Comparison of ENCODE assay signal across 9 cellular contexts in the genomic region with DNA sequence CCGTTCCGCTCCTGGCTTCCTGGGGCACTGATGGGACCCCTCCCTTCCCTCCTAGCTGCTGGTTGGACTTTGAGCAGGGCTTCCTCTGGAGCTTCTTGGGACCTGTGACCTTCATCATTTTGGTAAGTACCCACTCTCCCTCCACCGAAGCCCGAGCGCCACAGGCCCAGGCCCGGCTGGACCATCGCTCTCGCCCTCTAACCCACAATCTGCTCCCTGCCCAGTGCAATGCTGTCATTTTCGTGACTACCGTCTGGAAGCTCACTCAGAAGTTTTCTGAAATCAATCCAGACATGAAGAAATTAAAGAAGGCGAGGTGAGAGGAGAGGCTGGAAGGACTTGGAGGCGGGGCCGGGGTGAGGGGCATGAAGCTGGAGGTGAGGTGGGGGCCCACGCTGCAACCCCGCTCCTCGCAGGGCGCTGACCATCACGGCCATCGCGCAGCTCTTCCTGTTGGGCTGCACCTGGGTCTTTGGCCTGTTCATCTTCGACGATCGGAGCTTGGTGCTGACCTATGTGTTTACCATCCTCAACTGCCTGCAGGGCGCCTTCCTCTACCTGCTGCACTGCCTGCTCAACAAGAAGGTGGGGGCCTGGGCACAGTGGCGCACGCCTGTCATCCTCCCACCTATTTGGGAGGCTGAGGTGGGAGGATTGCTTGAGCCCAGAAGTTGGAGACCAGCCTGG. TPM values are rescaled to one million over a fixed set of nuclear protein-coding genes. Genes with fewer than 3 reads are reported as not detected.
DNase-seq lines count a peak whose midpoint lies in the region; ATAC-seq and TF ChIP-seq lines count a peak whose summit lies in the region.
"Had no signal": no experiment of that assay in that cellular context is flagged by ENCODE, and none has a peak within 500 bp of the region (broad histone marks: within the 10 kb centered on the region; RNA-seq: fewer than 3 reads in every experiment).

No MANE protein-coding gene starts in this region.

- peaks cover 1% of the 10 kb centered on the region for H3K9me3 Mint-ChIP-seq in activated naive CD4-positive, alpha-beta T cell treated with anti-CD3 and anti-CD28 coated beads for 36 hours
- H3K9me3 Mint-ChIP-seq in WTC11, result no peaks in the 10 kb centered on the region

- H3K36me3 Mint-ChIP-seq in activated naive CD4-positive, alpha-beta T cell treated with anti-CD3 and anti-CD28 coated beads for 36 hours (ENCODE audit: low read depth), result peaks cover 75% of the 10 kb centered on the region
- H3K36me3 Mint-ChIP-seq in WTC11, result peaks cover 35% of the 10 kb centered on the region

- peak overlapping the region; percentile 54 for H3K4me2 ChIP-seq in hepatocyte

- H3K4me1 Mint-ChIP-seq in activated naive CD4-positive, alpha-beta T cell treated with anti-CD3 and anti-CD28 coated beads for 36 hours (ENCODE audit: low read depth), result peaks cover 22% of the 10 kb centered on the region
- H3K4me1 Mint-ChIP-seq in WTC11, result peaks cover 14% of the 10 kb centered on the region

- POLR2A ChIA-PET in WTC11 (lab: Charles Lee), result interaction anchor here (1.0 to 2.4 kb wide), 7 partner anchors 8 to 270 kb away, joined by 3 to 28 read pairs (median 3); a partner anchor contains a TSS

- H3K79me2 ChIP-seq in hepatocyte, result peaks cover 6% of the 10 kb centered on the region

- H3K9me3 ChIP-seq in hepatocyte (ENCODE audit: low read depth), result no peaks in the 10 kb centered on the region
- H3K9me3 ChIP-seq in testis, result no peaks in the 10 kb centered on the region

- H2AFZ ChIP-seq in hepatocyte, result no peak overlapping the region

- H3K27me3 ChIP-seq in hepatocyte (no peaks in the 10 kb centered on the region), testis (no peaks in the 10 kb centered on the region), foreskin keratinocyte (no peaks in the 10 kb centered on the region)

- peak overlapping the region; percentile 24 for H3K27ac Mint-ChIP-seq in activated naive CD4-positive, alpha-beta T cell treated with anti-CD3 and anti-CD28 coated beads for 36 hours
- H3K27ac Mint-ChIP-seq in WTC11, result peak overlapping the region; percentile 76

- intact Hi-C loops in activated naive CD4-positive, alpha-beta T cell treated with anti-CD3 and anti-CD28 coated beads for 36 hours (cut with micrococcal nuclease), result loop anchor here (1.0 kb wide), 5 partner anchors 13 to 269 kb away; a partner anchor contains a TSS
- intact Hi-C loops in testis (cut with DNase I; ENCODE audit: low total_unique reads), result no loop called here

- H3K36me3 ChIP-seq in hepatocyte (replicated peaks; ENCODE audit: insufficient read depth, low read depth) (no peaks in the 10 kb centered on the region), testis (ENCODE audit: low read depth, missing control alignments) (no peaks in the 10 kb centered on the region)

- H3K27me3 Mint-ChIP-seq in activated naive CD4-positive, alpha-beta T cell treated with anti-CD3 and anti-CD28 coated beads for 36 hours (ENCODE audit: low read depth), result no peaks in the 10 kb centered on the region
- H3K27me3 Mint-ChIP-seq in WTC11 (ENCODE audit: low read depth), result no peaks in the 10 kb centered on the region

- 98% methylated on average over 25 of the region's 26 CpGs for WGBS in hepatocyte (ENCODE audit: low lambda C conversion rate, missing lambda C conversion rate)
- WGBS in testis, 2 donors, result 75 to 84% methylated on average over 23 to 26 of the region's 26 CpGs

- TF ChIP-seq CTCF in WTC11 (IDR thresholded peaks at IDR 0.05), result no peak
- TF ChIP-seq CTCF in hepatocyte (IDR thresholded peaks at IDR 0.05; ENCODE audit: poor library complexity), result no peak
- TF ChIP-seq CTCF in testis (IDR thresholded peaks at IDR 0.05), result no peak
- TF ChIP-seq CTCF in foreskin keratinocyte (conservative IDR thresholded peaks at IDR 0.05), result no peak

- no peaks in the 10 kb centered on the region for H3K9me2 ChIP-seq in hepatocyte (replicated peaks; ENCODE audit: insufficient read depth)

- CTCF ChIA-PET in activated naive CD4-positive, alpha-beta T cell treated with anti-CD3 and anti-CD28 coated beads for 36 hours (lab: Charles Lee), result interaction anchor here (0.6 to 8.9 kb wide), 13 partner anchors 8 to 234 kb away, joined by 3 to 100 read pairs (median 6); a partner anchor contains a TSS
- CTCF ChIA-PET in WTC11 (lab: Charles Lee), result interaction anchor here (1.0 to 6.8 kb wide), 64 partner anchors 9 to 973 kb away, joined by 3 to 197 read pairs (median 7); a partner anchor contains a TSS

- H3K4me1 ChIP-seq in hepatocyte (ENCODE audit: insufficient read depth) (peaks cover 5% of the 10 kb centered on the region), testis (peaks cover 6% of the 10 kb centered on the region), foreskin keratinocyte (peaks cover 5% of the 10 kb centered on the region)

- H3K4me3 Mint-ChIP-seq in activated naive CD4-positive, alpha-beta T cell treated with anti-CD3 and anti-CD28 coated beads for 36 hours, result no peak overlapping the region
- peak overlapping the region; percentile 29; the same call in 1 of the 2 replicates for H3K4me3 Mint-ChIP-seq in WTC11

- H3K4me3 ChIP-seq in hepatocyte (no peak overlapping the region), testis (no peak overlapping the region)
- H3K4me3 ChIP-seq: GM12878 had no signal

- H3K27ac ChIP-seq in hepatocyte (peak overlapping the region; percentile 64), testis (peak overlapping the region; percentile 25 to 80), foreskin keratinocyte (no peak overlapping the region)

- ATAC-seq in WTC11 (no peak), HG02970 (IDR thresholded peaks at IDR 0.05; ENCODE audit: low FRiP score, unreplicated experiment) (no peak), foreskin keratinocyte (no peak)

- H4K20me1 ChIP-seq in hepatocyte (ENCODE audit: insufficient read depth, poor library complexity, severe bottlenecking), result peaks cover 10% of the 10 kb centered on the region

- no peak for DNase-seq in activated naive CD4-positive, alpha-beta T cell treated with anti-CD3 and anti-CD28 coated beads for 36 hours
- DNase-seq in activated naive CD4-positive, alpha-beta T cell treated with Interleukin-2 at 50 U/mL for 16 hours, result no peak
- DNase-seq in WTC11 (ENCODE audit: low spot score), result no peak
- no peak for DNase-seq in hepatocyte (ENCODE audit: low spot score)
- DNase-seq in testis, result no peak
- DNase-seq in DMS153 (lab: John Stamatoyannopoulos, UW), result no peak
- no peak for DNase-seq in foreskin keratinocyte

- TF ChIP-seq POLR2A in testis (IDR thresholded peaks at IDR 0.05), result no peak

TF ChIP-seq in WTC11, 78 proteins besides CTCF, POLR2A, EP300 and RAD21:
- TF ChIP-seq, protein P1, sequence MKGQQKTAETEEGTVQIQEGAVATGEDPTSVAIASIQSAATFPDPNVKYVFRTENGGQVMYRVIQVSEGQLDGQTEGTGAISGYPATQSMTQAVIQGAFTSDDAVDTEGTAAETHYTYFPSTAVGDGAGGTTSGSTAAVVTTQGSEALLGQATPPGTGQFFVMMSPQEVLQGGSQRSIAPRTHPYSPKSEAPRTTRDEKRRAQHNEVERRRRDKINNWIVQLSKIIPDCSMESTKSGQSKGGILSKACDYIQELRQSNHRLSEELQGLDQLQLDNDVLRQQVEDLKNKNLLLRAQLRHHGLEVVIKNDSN (CRISPR knock-in tag; IDR thresholded peaks at IDR 0.05), result no peak
- TF ChIP-seq NFATC4 (CRISPR knock-in tag; IDR thresholded peaks at IDR 0.05), result 0 out of 2 replicates have a peak, but pooled peaks have one; percentile 21
- TF ChIP-seq CBFB (CRISPR knock-in tag; IDR thresholded peaks at IDR 0.05; ENCODE audit: low read depth), result 0 out of 2 replicates have a peak, but pooled peaks have one; percentile 17
TF ChIP-seq in WTC11: peak in this region for 2.

RNA-seq across cellular contexts. Expression of a gene that starts 12.4 kb away (rescaled TPM):
- 100 to 1,000 TPM; 219 to 227 TPM for total RNA-seq in activated naive CD4-positive, alpha-beta T cell treated with anti-CD3 and anti-CD28 coated beads for 36 hours
- total RNA-seq in WTC11 (2021) (103 to 136 TPM (median 105 TPM) in 3 replicates), hepatocyte (51.8 and 79.2 TPM in 2 replicates), testis (100 to 1,000 TPM; 218 to 295 TPM), foreskin keratinocyte (104 and 132 TPM in 2 replicates)
- polyA plus RNA-seq in hepatocyte (106 and 135 TPM in 2 replicates), testis (ENCODE audit: insufficient read depth, low read depth, low replicate concordance) (323 TPM), foreskin keratinocyte (123 and 146 TPM in 2 replicates)

RNA-seq across cellular contexts. Expression of a gene that starts 25.5 kb away (rescaled TPM):
- 100 to 1,000 TPM; 173 to 187 TPM for total RNA-seq in activated naive CD4-positive, alpha-beta T cell treated with anti-CD3 and anti-CD28 coated beads for 36 hours
- total RNA-seq in WTC11 (2021), result 3.2 to 4.0 TPM (median 3.9 TPM) in 3 replicates
- 4.5 and 5.0 TPM in 2 replicates for total RNA-seq in hepatocyte
- polyA plus RNA-seq in hepatocyte, result 7.3 and 13.1 TPM in 2 replicates
- total RNA-seq in testis, result 10 to 100 TPM in 1 of 2 donors, 1 to 10 TPM in 1; 8.7 to 14.6 TPM
- 21.2 TPM for polyA plus RNA-seq in testis (ENCODE audit: insufficient read depth, low read depth, low replicate concordance)
- total RNA-seq in foreskin keratinocyte, result 13.7 and 16.8 TPM in 2 replicates
- 14.5 and 19.6 TPM in 2 replicates for polyA plus RNA-seq in foreskin keratinocyte

RNA-seq across cellular contexts. Expression of a gene that starts 26.3 kb away (rescaled TPM):
- 100 to 1,000 TPM; 159 to 164 TPM for total RNA-seq in activated naive CD4-positive, alpha-beta T cell treated with anti-CD3 and anti-CD28 coated beads for 36 hours
- 170 to 197 TPM (median 187 TPM) in 3 replicates for total RNA-seq in WTC11 (2021)
- 57.4 and 61.4 TPM in 2 replicates for total RNA-seq in hepatocyte
- polyA plus RNA-seq in hepatocyte, result 83.3 and 88.5 TPM in 2 replicates
- total RNA-seq in testis, result 100 to 1,000 TPM; 204 to 259 TPM
- 116 TPM for polyA plus RNA-seq in testis (ENCODE audit: insufficient read depth, low read depth, low replicate concordance)
- 3.8 and 5.7 TPM in 2 replicates for total RNA-seq in foreskin keratinocyte
- polyA plus RNA-seq in foreskin keratinocyte, result 3.4 and 4.6 TPM in 2 replicates
